Comparison of ENCODE assay signal across 14 cellular contexts in genomic region chr16:88509749-88510069, GRCh38. TPM values are rescaled to one million over a fixed set of nuclear protein-coding genes. Genes with fewer than 3 reads are reported as not detected.
A peak's percentile ranks its signal among the peaks of the same experiment; 100 is the strongest.
DNase-seq lines count a peak whose midpoint lies in the region; ATAC-seq and TF ChIP-seq lines count a peak whose summit lies in the region.
"Had no signal": no experiment of that assay in that cellular context is flagged by ENCODE, and none has a peak within 500 bp of the region (broad histone marks: within the 10 kb centered on the region; RNA-seq: fewer than 3 reads in every experiment).

No MANE protein-coding gene starts in this region.

- H2AFZ ChIP-seq in hepatocyte = no peak overlapping the region
- H2AFZ ChIP-seq: PC-9 had no signal

- POLR2A ChIA-PET in RWPE1 (lab: Yijun Ruan, JAX; ENCODE audit: low non-redundant PET) = no interaction called here

- H3K4me1 ChIP-seq in hepatocyte (ENCODE audit: insufficient read depth) = peaks cover 48% of the 10 kb centered on the region
- H3K4me1 ChIP-seq in stomach = peaks cover 65 to 97% (median 88%) of the 10 kb centered on the region in 4 donors
- H3K4me1 ChIP-seq in ovary (ENCODE audit: insufficient read depth) = no peaks in the 10 kb centered on the region
- H3K4me1 ChIP-seq in gastrocnemius medialis = no peaks in the 10 kb centered on the region
- H3K4me1 ChIP-seq: HAP-1 had no signal

- TF ChIP-seq CTCF in RWPE1 (conservative IDR thresholded peaks at IDR 0.05; ENCODE audit: low read depth) (no peak), hepatocyte (IDR thresholded peaks at IDR 0.05; ENCODE audit: poor library complexity) (no peak), stomach (IDR thresholded peaks at IDR 0.05) (no peak), ovary (IDR thresholded peaks at IDR 0.05) (no peak), gastrocnemius medialis (IDR thresholded peaks at IDR 0.05 in 4 of 5, conservative IDR thresholded peaks at IDR 0.05 in 1 of 5) (no peak)

- WGBS in hepatocyte (ENCODE audit: low lambda C conversion rate, missing lambda C conversion rate) = 84% methylated on average over 12 of the region's 12 CpGs
- WGBS in stomach, 5 donors = 35 to 74% (median 43%) methylated on average over 8 to 12 of the region's 12 CpGs
- 63 to 75% (median 73%) methylated on average over 12 of the region's 12 CpGs for WGBS in ovary, 3 donors

- in situ Hi-C loops in gastrocnemius medialis (cut with MboI; ENCODE audit: low sequenced_read_pairs in 4 of 4) = no loop called here

- TF ChIP-seq EP300 in stomach (IDR thresholded peaks at IDR 0.05) (no peak), ovary (IDR thresholded peaks at IDR 0.05) (no peak)

- no peak overlapping the region for H3K4me3 ChIP-seq in hepatocyte
- H3K4me3 ChIP-seq in stomach = no peak overlapping the region
- H3K4me3 ChIP-seq in ovary = no peak overlapping the region
- no peak overlapping the region for H3K4me3 ChIP-seq in gastrocnemius medialis
- H3K4me3 ChIP-seq: HAP-1, PC-9 had no signal

- H3K79me2 ChIP-seq in hepatocyte = peaks cover 21% of the 10 kb centered on the region

- no peak for TF ChIP-seq POLR2A in stomach (IDR thresholded peaks at IDR 0.05)
- TF ChIP-seq POLR2A in ovary (IDR thresholded peaks at IDR 0.05) = no peak
- no peak for TF ChIP-seq POLR2A in gastrocnemius medialis (IDR thresholded peaks at IDR 0.05)

- intact Hi-C loops in stomach (cut with DNase I; ENCODE audit: low total_unique reads) = no loop called here
- intact Hi-C loops in ovary (cut with DNase I) = no loop called here
- intact Hi-C loops in gastrocnemius medialis (cut with DNase I; ENCODE audit: low total_unique reads) = no loop called here

- H4K20me1 ChIP-seq in hepatocyte (ENCODE audit: insufficient read depth, poor library complexity, severe bottlenecking) = no peaks in the 10 kb centered on the region

- H3K27me3 ChIP-seq in hepatocyte = no peaks in the 10 kb centered on the region
- peaks cover 0 to 51% (median 0%) of the 10 kb centered on the region in 3 donors for H3K27me3 ChIP-seq in stomach
- H3K27me3 ChIP-seq in ovary = no peaks in the 10 kb centered on the region
- H3K27me3 ChIP-seq in gastrocnemius medialis = peaks cover 0 to 2% (median 0%) of the 10 kb centered on the region in 3 donors
- H3K27me3 ChIP-seq: BE2C had no signal

- CTCF ChIA-PET in RWPE1 (lab: Yijun Ruan, JAX) = interaction anchor here (0.6 to 1.5 kb wide), 3 partner anchors 55 to 73 kb away, joined by 3 to 7 read pairs (median 4); no protein-coding TSS in a partner anchor

- peak overlapping the region; percentile 39 for H3K4me2 ChIP-seq in hepatocyte
- H3K4me2 ChIP-seq: PC-9, SK-N-SH had no signal

- no peak for ATAC-seq in gastrocnemius medialis
- no peak for ATAC-seq in GM18870 (IDR thresholded peaks at IDR 0.05; ENCODE audit: unreplicated experiment)
- ATAC-seq: Right ventricle myocardium inferior had no signal

- H3K9me2 ChIP-seq in hepatocyte (replicated peaks; ENCODE audit: insufficient read depth) = no peaks in the 10 kb centered on the region
- H3K9me2 ChIP-seq: SK-N-SH had no signal

- H3K9me3 ChIP-seq in hepatocyte (ENCODE audit: low read depth) (no peaks in the 10 kb centered on the region), stomach (no peaks in the 10 kb centered on the region), ovary (no peaks in the 10 kb centered on the region), gastrocnemius medialis (no peaks in the 10 kb centered on the region)
- H3K9me3 ChIP-seq: BE2C, HAP-1, SK-N-SH had no signal

- H3K36me3 ChIP-seq in hepatocyte (replicated peaks; ENCODE audit: insufficient read depth, low read depth) = no peaks in the 10 kb centered on the region
- H3K36me3 ChIP-seq in stomach = peaks cover 0 to 11% (median 3%) of the 10 kb centered on the region in 4 donors
- no peaks in the 10 kb centered on the region for H3K36me3 ChIP-seq in ovary
- no peaks in the 10 kb centered on the region for H3K36me3 ChIP-seq in gastrocnemius medialis
- H3K36me3 ChIP-seq: BE2C, HAP-1 had no signal

- DNase-seq in COLO668 (lab: John Stamatoyannopoulos, UW; ENCODE audit: unreplicated experiment) = peak; percentile 50
- no peak for DNase-seq in RWPE1 (ENCODE audit: low spot score)
- DNase-seq in hepatocyte (ENCODE audit: low spot score) = no peak
- DNase-seq in stomach = no peak
- no peak for DNase-seq in ovary
- DNase-seq in gastrocnemius medialis = no peak
- DNase-seq: ACHN; BE2C; CD8-positive, alpha-beta memory T cell; PC-9 had no signal

- H3K27ac ChIP-seq in RWPE1 = peak overlapping the region; percentile 33
- peak overlapping the region; percentile 96 for H3K27ac ChIP-seq in hepatocyte
- peak overlapping the region; percentile 79 to 96 (median 87) for H3K27ac ChIP-seq in stomach
- no peak overlapping the region for H3K27ac ChIP-seq in ovary
- no peak overlapping the region for H3K27ac ChIP-seq in gastrocnemius medialis
- H3K27ac ChIP-seq: PC-9 had no signal

RNA-seq across cellular contexts. Expression of gene ZFPM1, which starts 56.6 kb away (rescaled TPM):
- total RNA-seq in hepatocyte (3.1 and 4.1 TPM in 2 replicates), stomach (10 to 100 TPM in 4 of 5 donors, 1 to 10 TPM in 1; 3.9 to 85.7 (median 20.5) TPM), ovary (10 to 100 TPM in 1 of 7 donors, 1 to 10 TPM in 5, under 1 TPM in 1; 0.95 to 11.4 (median 4.3) TPM), gastrocnemius medialis (under 1 TPM; 0.31 to 0.71 (median 0.56) TPM)
- polyA plus RNA-seq in hepatocyte (8.3 and 11.9 TPM in 2 replicates), stomach (10 to 100 TPM in 1 of 3 donors, 1 to 10 TPM in 2; 4.1 to 10.6 (median 4.2) TPM), ovary (1 to 10 TPM in 1 of 2 donors, under 1 TPM in 1; 0.10 to 1.2 TPM)

Comparison
In these comparisons a context has a peak if more than half of its experiments do, and no peak if none do; other contexts are left out.
1. H3K27ac ChIP-seq: peak in RWPE1 (single experiment), hepatocyte (single experiment) and stomach (5 of 5); none in ovary (0 of 2) and gastrocnemius medialis (0 of 4).